ENCODE assay signal across 26 cellular contexts in the genomic region with DNA sequence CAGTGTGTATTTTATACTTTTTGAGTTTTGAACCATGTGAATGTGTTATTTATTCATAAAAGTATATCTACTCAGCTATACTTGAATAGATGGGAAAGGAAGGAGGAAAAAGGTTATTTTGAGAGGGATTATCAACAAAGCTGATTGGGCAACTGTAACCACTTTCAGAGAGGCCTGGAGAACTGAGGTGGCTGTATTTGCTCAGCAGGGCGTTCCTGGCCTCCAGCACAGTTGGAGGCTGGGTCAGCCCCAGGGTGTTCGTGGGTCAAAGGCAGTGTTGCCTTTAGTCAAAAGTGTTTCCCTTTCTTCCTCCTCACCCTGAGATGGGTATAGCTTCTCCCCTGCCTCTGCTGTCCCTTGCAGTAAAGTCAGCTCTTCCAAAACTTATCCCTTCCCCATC. TPM values are rescaled to one million over a fixed set of nuclear protein-coding genes. Genes with fewer than 3 reads are reported as not detected.
A peak's percentile ranks its signal among the peaks of the same experiment; 100 is the strongest.
DNase-seq lines count a peak whose midpoint lies in the region; ATAC-seq, FAIRE-seq and TF ChIP-seq lines count a peak whose summit lies in the region.
"Had no signal": no experiment of that assay in that cellular context is flagged by ENCODE, and none has a peak within 500 bp of the region (broad histone marks: within the 10 kb centered on the region; RNA-seq: fewer than 3 reads in every experiment).

No MANE protein-coding gene starts in this region.

- H3K27me3 Mint-ChIP-seq in endothelial cell (ENCODE audit: unreplicated experiment): no peaks in the 10 kb centered on the region
- H3K27me3 Mint-ChIP-seq: activated CD4-positive, alpha-beta memory T cell treated with anti-CD3 and anti-CD28 coated beads, Interleukin-2, amount 10 ng/mL, durations not matched to agents 7 days and 5 days; activated naive CD8-positive, alpha-beta T cell; natural killer cell treated with Interleukin-12 subunit alpha and Interleukin-12 subunit beta and Interleukin-15 and Interleukin-18, amount 100 ng/mL, for 72 hours; type B pancreatic cell had no signal

- H3K4me1 Mint-ChIP-seq in endothelial cell (ENCODE audit: unreplicated experiment): no peaks in the 10 kb centered on the region
- H3K4me1 Mint-ChIP-seq: activated CD4-positive, alpha-beta memory T cell treated with anti-CD3 and anti-CD28 coated beads, Interleukin-2, amount 10 ng/mL, durations not matched to agents 7 days and 5 days; mesothelial cell of epicardium had no signal

- no peaks in the 10 kb centered on the region for H3K9me3 ChIP-seq in A549
- H3K9me3 ChIP-seq: BLaER1, SK-N-SH had no signal

- H3K4me3 ChIP-seq in A549: no peak overlapping the region
- H3K4me3 ChIP-seq: BLaER1, skin epidermis had no signal

- peak; percentile 32 to 62; a peak in 3 of 6 replicates for ATAC-seq in A549
- ATAC-seq in HG03354 (IDR thresholded peaks at IDR 0.05; ENCODE audit: poor library complexity, severe bottlenecking, unreplicated experiment): no peak
- no peak for ATAC-seq in GM21786 (IDR thresholded peaks at IDR 0.05; ENCODE audit: unreplicated experiment)
- ATAC-seq: natural killer cell treated with Interleukin-12 subunit alpha and Interleukin-12 subunit beta and Interleukin-15 and Interleukin-18, amount 100 ng/mL, for 72 hours had no signal

- TF ChIP-seq EP300 in A549 (IDR thresholded peaks at IDR 0.05): no peak

- TF ChIP-seq POLR2A in A549 (IDR thresholded peaks at IDR 0.05; ENCODE audit: low read length): no peak

- WGBS in A549 (ENCODE audit: missing lambda C conversion rate): 12% methylated on average over 2 of the region's 2 CpGs

- CTCF ChIA-PET in A549 (lab: Yijun Ruan, JAX): interaction anchor here (1.2 kb wide), 1 partner anchor 194 kb away, joined by 5 read pairs; no protein-coding TSS in a partner anchor

- peaks cover 52% of the 10 kb centered on the region for H3K4me1 ChIP-seq in A549
- H3K4me1 ChIP-seq: BLaER1 had no signal

- no peaks in the 10 kb centered on the region for H3K9me3 Mint-ChIP-seq in endothelial cell (ENCODE audit: unreplicated experiment)
- H3K9me3 Mint-ChIP-seq: activated CD4-positive, alpha-beta memory T cell treated with anti-CD3 and anti-CD28 coated beads, Interleukin-2, amount 10 ng/mL, durations not matched to agents 7 days and 5 days; mesothelial cell of epicardium; natural killer cell treated with Interleukin-12 subunit alpha and Interleukin-12 subunit beta and Interleukin-15 and Interleukin-18, amount 100 ng/mL, for 72 hours; T-helper 1 cell treated with Interleukin-12 subunit alpha and Interleukin-12 subunit beta and Interleukin-4 antibody, amounts not matched to agents 30 μg/mL and 1 μg/mL, for 36 hours; type B pancreatic cell had no signal

- peaks cover 47% of the 10 kb centered on the region for H3K36me3 Mint-ChIP-seq in endothelial cell (ENCODE audit: low read depth, unreplicated experiment)

- H3K4me2 ChIP-seq in A549: peak overlapping the region; percentile 66
- H3K4me2 ChIP-seq: BLaER1, SK-N-SH had no signal

- peak overlapping the region; percentile 31 for H3K4me3 Mint-ChIP-seq in endothelial cell (ENCODE audit: unreplicated experiment)
- H3K4me3 Mint-ChIP-seq: activated CD4-positive, alpha-beta memory T cell treated with anti-CD3 and anti-CD28 coated beads, Interleukin-2, amount 10 ng/mL, durations not matched to agents 7 days and 5 days; activated naive CD8-positive, alpha-beta T cell; mesothelial cell of epicardium; natural killer cell treated with Interleukin-12 subunit alpha and Interleukin-12 subunit beta and Interleukin-15 and Interleukin-18, amount 100 ng/mL, for 72 hours; T-helper 1 cell treated with Interleukin-12 subunit alpha and Interleukin-12 subunit beta and Interleukin-4 antibody, amounts not matched to agents 30 μg/mL and 1 μg/mL, for 36 hours; type B pancreatic cell had no signal

- no peak for TF ChIP-seq RAD21 in A549 (conservative IDR thresholded peaks at IDR 0.05 in 1 of 2, IDR thresholded peaks at IDR 0.05 in 1 of 2)

- no peak overlapping the region for H3K27ac Mint-ChIP-seq in endothelial cell (ENCODE audit: unreplicated experiment)
- H3K27ac Mint-ChIP-seq: activated CD4-positive, alpha-beta memory T cell treated with anti-CD3 and anti-CD28 coated beads, Interleukin-2, amount 10 ng/mL, durations not matched to agents 7 days and 5 days; activated naive CD8-positive, alpha-beta T cell; mesothelial cell of epicardium; T-helper 1 cell treated with Interleukin-12 subunit alpha and Interleukin-12 subunit beta and Interleukin-4 antibody, amounts not matched to agents 30 μg/mL and 1 μg/mL, for 36 hours had no signal

- no peak for FAIRE-seq in A549 (lab: Jason Lieb, UNC)
- FAIRE-seq: GM18507 had no signal

- DNase-seq in A549 (ENCODE audit: low read depth in 1 of 2, low spot score in 1 of 2) (peak in 1 of 2 experiments; percentile 40), HuH-7.5 (ENCODE audit: low spot score) (peak; percentile 52), endothelial cell (ENCODE audit: low spot score) (no peak), mucosa of gallbladder (ENCODE audit: low spot score) (peak; percentile 30), NOMO-1 treated with DMSO at 0.1 percent for 48 hours (lab: John Stamatoyannopoulos, UW; ENCODE audit: unreplicated experiment) (no peak)
- DNase-seq in stimulated activated CD4-positive, alpha-beta T cell treated with anti-CD3 and anti-CD28 coated beads, Interleukin-2, amount 100 ng/mL, for 48 hours: no peak
- DNase-seq: activated CD4-positive, alpha-beta memory T cell treated with anti-CD3 and anti-CD28 coated beads, Interleukin-2, amount 10 ng/mL, durations not matched to agents 7 days and 5 days; activated CD4-positive, CD25-positive, alpha-beta regulatory T cell treated with anti-CD3 and anti-CD28 coated beads, Interleukin-2, amount 50 U/mL, for 72 hours; activated CD8-positive, alpha-beta memory T cell treated with anti-CD3 and anti-CD28 coated beads, Interleukin-2, amount 50 U/mL, for 48 hours; aorta; HCEC 1CT; hippocampal formation; Karpas-422; NCI-H187; NCI-H524 treated with DMSO at 0.1 percent for 48 hours; SK-N-SH had no signal

- POLR2A ChIA-PET in A549 (lab: Yijun Ruan, JAX): interaction anchor here (1.0 kb wide), 1 partner anchor 9 kb away, joined by 8 read pairs; no protein-coding TSS in a partner anchor

- TF ChIP-seq CTCF in A549 (IDR thresholded peaks at IDR 0.05): no peak
- TF ChIP-seq CTCF in endothelial cell (IDR thresholded peaks at IDR 0.05; ENCODE audit: unreplicated experiment): no peak

- peak overlapping the region; percentile 57 to 75 for H3K27ac ChIP-seq in A549
- H3K27ac ChIP-seq: BLaER1, skin epidermis had no signal

TF ChIP-seq in A549, 52 proteins besides CTCF, POLR2A, EP300 and RAD21:
- TF ChIP-seq CEBPB (IDR thresholded peaks at IDR 0.05): peak; percentile 18 to 41; a peak in 1 of 4 replicates
- TF ChIP-seq, protein P1, sequence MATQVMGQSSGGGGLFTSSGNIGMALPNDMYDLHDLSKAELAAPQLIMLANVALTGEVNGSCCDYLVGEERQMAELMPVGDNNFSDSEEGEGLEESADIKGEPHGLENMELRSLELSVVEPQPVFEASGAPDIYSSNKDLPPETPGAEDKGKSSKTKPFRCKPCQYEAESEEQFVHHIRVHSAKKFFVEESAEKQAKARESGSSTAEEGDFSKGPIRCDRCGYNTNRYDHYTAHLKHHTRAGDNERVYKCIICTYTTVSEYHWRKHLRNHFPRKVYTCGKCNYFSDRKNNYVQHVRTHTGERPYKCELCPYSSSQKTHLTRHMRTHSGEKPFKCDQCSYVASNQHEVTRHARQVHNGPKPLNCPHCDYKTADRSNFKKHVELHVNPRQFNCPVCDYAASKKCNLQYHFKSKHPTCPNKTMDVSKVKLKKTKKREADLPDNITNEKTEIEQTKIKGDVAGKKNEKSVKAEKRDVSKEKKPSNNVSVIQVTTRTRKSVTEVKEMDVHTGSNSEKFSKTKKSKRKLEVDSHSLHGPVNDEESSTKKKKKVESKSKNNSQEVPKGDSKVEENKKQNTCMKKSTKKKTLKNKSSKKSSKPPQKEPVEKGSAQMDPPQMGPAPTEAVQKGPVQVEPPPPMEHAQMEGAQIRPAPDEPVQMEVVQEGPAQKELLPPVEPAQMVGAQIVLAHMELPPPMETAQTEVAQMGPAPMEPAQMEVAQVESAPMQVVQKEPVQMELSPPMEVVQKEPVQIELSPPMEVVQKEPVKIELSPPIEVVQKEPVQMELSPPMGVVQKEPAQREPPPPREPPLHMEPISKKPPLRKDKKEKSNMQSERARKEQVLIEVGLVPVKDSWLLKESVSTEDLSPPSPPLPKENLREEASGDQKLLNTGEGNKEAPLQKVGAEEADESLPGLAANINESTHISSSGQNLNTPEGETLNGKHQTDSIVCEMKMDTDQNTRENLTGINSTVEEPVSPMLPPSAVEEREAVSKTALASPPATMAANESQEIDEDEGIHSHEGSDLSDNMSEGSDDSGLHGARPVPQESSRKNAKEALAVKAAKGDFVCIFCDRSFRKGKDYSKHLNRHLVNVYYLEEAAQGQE (IDR thresholded peaks at IDR 0.05): no peak
TF ChIP-seq in A549: peak in this region for 1.

RNA-seq across cellular contexts. Expression of a gene that starts 26.7 kb away (rescaled TPM):
- 31.6 and 38.0 TPM in 2 replicates for polyA plus RNA-seq in A549 (2011; rRNA removed)
- 38.4 and 40.1 TPM in 2 replicates for polyA plus RNA-seq in A549 (2012; cell fraction: cytosol; rRNA removed)
- 44.8 and 50.3 TPM in 2 replicates for polyA plus RNA-seq in A549 (2012; cell fraction: nucleus; rRNA removed)
- polyA plus RNA-seq in A549 (2017; fragmentation: RNase III; extraction: RNeasy Plus Mini Kit Qiagen cat#74134 plus additional on column Dnase treatment): 24.9 to 27.2 TPM (median 26.8 TPM) in 3 replicates
- polyA minus RNA-seq in A549 (2011; rRNA and poly(A)+ RNA removed): 47.1 and 48.2 TPM in 2 replicates
- total RNA-seq in endothelial cell (ENCODE audit: unreplicated experiment): 85.5 TPM
- total RNA-seq in mucosa of gallbladder: 60.7 TPM

RNA-seq across cellular contexts. Expression of a gene that starts 44.2 kb away (rescaled TPM):
- polyA plus RNA-seq in A549 (2011; rRNA removed) (115 and 143 TPM in 2 replicates), A549 (2017; fragmentation: RNase III; extraction: RNeasy Plus Mini Kit Qiagen cat#74134 plus additional on column Dnase treatment) (171 to 204 TPM (median 179 TPM) in 3 replicates)
- 241 and 269 TPM in 2 replicates for polyA plus RNA-seq in A549 (2012; cell fraction: cytosol; rRNA removed)
- polyA plus RNA-seq in A549 (2012; cell fraction: nucleus; rRNA removed): 93.8 and 119 TPM in 2 replicates
- polyA minus RNA-seq in A549 (2011; rRNA and poly(A)+ RNA removed): 87.4 and 95.5 TPM in 2 replicates
- total RNA-seq in endothelial cell (ENCODE audit: unreplicated experiment) (84.6 TPM), mucosa of gallbladder (106 TPM)

RNA-seq across cellular contexts. Expression of a gene that starts 44.6 kb away (rescaled TPM):
- polyA plus RNA-seq in A549 (2011; rRNA removed): 13.3 and 14.5 TPM in 2 replicates
- polyA plus RNA-seq in A549 (2012; cell fraction: cytosol; rRNA removed): 24.6 and 31.0 TPM in 2 replicates
- polyA plus RNA-seq in A549 (2012; cell fraction: nucleus; rRNA removed): 18.2 and 25.6 TPM in 2 replicates
- 11.4 to 13.0 TPM (median 13.0 TPM) in 3 replicates for polyA plus RNA-seq in A549 (2017; fragmentation: RNase III; extraction: RNeasy Plus Mini Kit Qiagen cat#74134 plus additional on column Dnase treatment)
- 7.6 and 8.2 TPM in 2 replicates for polyA minus RNA-seq in A549 (2011; rRNA and poly(A)+ RNA removed)
- total RNA-seq in endothelial cell (ENCODE audit: unreplicated experiment): 20.2 TPM
- 18.7 TPM for total RNA-seq in mucosa of gallbladder

Comparison
In these comparisons a context has a peak if more than half of its experiments do, and no peak if none do; other contexts are left out.
1. ATAC-seq: peak in A549 (2 of 2); none in HG03354 (single experiment) and GM21786 (single experiment).
2. DNase-seq: peak in HuH-7.5 (single experiment) and mucosa of gallbladder (single experiment); none in endothelial cell (single experiment), NOMO-1 treated with DMSO at 0.1 percent for 48 hours (single experiment) and stimulated activated CD4-positive, alpha-beta T cell treated with anti-CD3 and anti-CD28 coated beads, Interleukin-2, amount 100 ng/mL, for 48 hours (0 of 2).